Comparison of ENCODE assay signal across 14 cellular contexts in the genomic region with DNA sequence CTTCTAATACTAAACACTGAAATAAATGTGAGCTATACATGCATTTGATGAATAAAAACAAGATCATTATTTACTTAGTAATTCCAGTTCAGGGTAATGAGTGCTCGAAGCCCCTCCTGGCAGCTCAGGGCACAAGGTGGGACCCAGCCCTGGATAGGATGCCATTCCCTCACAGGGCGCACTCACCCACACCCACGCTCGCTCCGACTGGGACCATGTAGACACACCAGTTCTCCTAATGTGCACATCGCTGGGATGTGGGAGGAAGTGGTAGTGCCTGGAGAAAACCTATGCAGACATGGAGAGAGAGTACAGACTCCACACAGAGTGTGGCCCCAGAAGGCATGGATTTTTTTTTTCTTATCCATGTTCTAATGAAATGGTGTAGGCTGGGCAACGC. TPM values are rescaled to one million over a fixed set of nuclear protein-coding genes. Genes with fewer than 3 reads are reported as not detected.
DNase-seq lines count a peak whose midpoint lies in the region; ATAC-seq, FAIRE-seq and TF ChIP-seq lines count a peak whose summit lies in the region.
"Had no signal": no experiment of that assay in that cellular context is flagged by ENCODE, and none has a peak within 500 bp of the region (broad histone marks: within the 10 kb centered on the region; RNA-seq: fewer than 3 reads in every experiment).

No MANE protein-coding gene starts in this region.

- H2AFZ ChIP-seq in KMS-11 (ENCODE audit: low read depth) (peak overlapping the region; percentile 25; the same call in 1 of the 2 replicates), GM12878 (ENCODE audit: control insufficient read depth, low read depth, low read length) (no peak overlapping the region), neural progenitor cell (replicated peaks) (no peak overlapping the region)

- H3K9me3 ChIP-seq in A549 (no peaks in the 10 kb centered on the region), GM12878 (replicated peaks; ENCODE audit: control insufficient read depth, insufficient read depth, low read length) (no peaks in the 10 kb centered on the region), neural progenitor cell (ENCODE audit: low read depth) (no peaks in the 10 kb centered on the region)
- H3K9me3 ChIP-seq: BLaER1 had no signal

- H3K27me3 ChIP-seq in KMS-11 (ENCODE audit: insufficient read depth, low read depth) (no peaks in the 10 kb centered on the region), GM12878 (replicated peaks in 1 of 2; ENCODE audit: control insufficient read depth in 2 of 2, insufficient read depth in 2 of 2, low read length in 1 of 2) (no peaks in the 10 kb centered on the region), neural progenitor cell (no peaks in the 10 kb centered on the region)
- H3K27me3 ChIP-seq: BLaER1 had no signal

- H3K4me2 ChIP-seq in A549 (peak overlapping the region; percentile 53), KMS-11 (no peak overlapping the region), GM12878 (ENCODE audit: control insufficient read depth, insufficient read depth) (no peak overlapping the region), neural progenitor cell (no peak overlapping the region)
- H3K4me2 ChIP-seq: BLaER1 had no signal

- H4K20me1 ChIP-seq in KMS-11 (ENCODE audit: insufficient read depth): no peaks in the 10 kb centered on the region
- no peaks in the 10 kb centered on the region for H4K20me1 ChIP-seq in GM12878 (ENCODE audit: control insufficient read depth, insufficient read depth)
- no peaks in the 10 kb centered on the region for H4K20me1 ChIP-seq in neural progenitor cell (ENCODE audit: low read depth)
- H4K20me1 ChIP-seq: BLaER1 had no signal

- H3K4me3 Mint-ChIP-seq in neural progenitor cell: no peak overlapping the region
- no peak overlapping the region for H3K4me3 Mint-ChIP-seq in glutamatergic neuron (ENCODE audit: unreplicated experiment)

- FAIRE-seq in A549 (lab: Jason Lieb, UNC) (no peak), GM12878 (lab: Jason Lieb, UNC) (no peak)

- no peak for TF ChIP-seq EP300 in A549 (IDR thresholded peaks at IDR 0.05)
- TF ChIP-seq EP300 in GM12878 (IDR thresholded peaks at IDR 0.05; ENCODE audit: borderline replicate concordance in 1 of 2, control insufficient read depth in 1 of 2, low read depth in 2 of 2, low read length in 2 of 2): no peak

- 70% methylated on average over 7 of the region's 7 CpGs for WGBS in A549 (ENCODE audit: missing lambda C conversion rate)
- WGBS in GM12878 (ENCODE audit: insufficient coverage, insufficient replicate concordance, low lambda C conversion rate, missing lambda C conversion rate): 56% methylated on average over 7 of the region's 7 CpGs

- SMC1A ChIA-PET in GM12878 (lab: Charles Lee; ENCODE audit: uncharacterized antibody, unreplicated experiment): interaction anchor here (0.7 to 6.0 kb wide), 27 partner anchors 10 to 370 kb away, joined by 3 to 106 read pairs (median 4); no protein-coding TSS in a partner anchor

- H3K9me3 Mint-ChIP-seq in neural progenitor cell (no peaks in the 10 kb centered on the region), glutamatergic neuron (ENCODE audit: unreplicated experiment) (no peaks in the 10 kb centered on the region)

- peak overlapping the region; percentile 62 for H3K27ac Mint-ChIP-seq in neural progenitor cell
- no peak overlapping the region for H3K27ac Mint-ChIP-seq in glutamatergic neuron (ENCODE audit: unreplicated experiment)
- H3K27ac Mint-ChIP-seq: CD4-positive, CD25-positive, alpha-beta regulatory T cell had no signal

- CTCF ChIA-PET in A549 (lab: Yijun Ruan, JAX) (interaction anchor here (0.7 to 9.7 kb wide), 33 partner anchors 12 to 676 kb away, joined by 3 to 141 read pairs (median 6); partner anchors contain the start of gene RASSF10), GM12878 (lab: Yijun Ruan, JAX) (interaction anchor here (0.6 to 11.6 kb wide), 31 partner anchors 9 to 420 kb away, joined by 3 to 201 read pairs (median 5); no protein-coding TSS in a partner anchor)

- H3K36me3 Mint-ChIP-seq in neural progenitor cell (no peaks in the 10 kb centered on the region), glutamatergic neuron (ENCODE audit: unreplicated experiment) (no peaks in the 10 kb centered on the region)
- H3K36me3 Mint-ChIP-seq: CD4-positive, CD25-positive, alpha-beta regulatory T cell had no signal

- H3K36me3 ChIP-seq in KMS-11 (ENCODE audit: insufficient read depth) (no peaks in the 10 kb centered on the region), GM12878 (ENCODE audit: control insufficient read depth in 2 of 2, insufficient read depth in 2 of 2, low read length in 1 of 2) (no peaks in the 10 kb centered on the region), neural progenitor cell (no peaks in the 10 kb centered on the region)
- H3K36me3 ChIP-seq: BLaER1 had no signal

- RAD21 ChIA-PET in GM12878 (lab: Charles Lee; ENCODE audit: unreplicated experiment): interaction anchor here (1.0 to 8.5 kb wide), 17 partner anchors 34 to 373 kb away, joined by 3 to 84 read pairs (median 5); no protein-coding TSS in a partner anchor

- in situ Hi-C loops in GM12878 (cut with MboI): loop anchor here (5.0 to 25.0 kb wide), 3 partner anchors 223 to 378 kb away; no protein-coding TSS in a partner anchor
- in situ Hi-C loops in KBM-7 (cut with MboI; ENCODE audit: low pct_unique_long_range_greater_than_20kb, low sequenced_read_pairs): loop anchor here (25.0 kb wide), 2 partner anchors 223 to 373 kb away; no protein-coding TSS in a partner anchor

- intact Hi-C loops in GM12878 (cut with micrococcal nuclease; ENCODE audit: unreplicated experiment): loop anchor here (1.0 to 10.0 kb wide), 8 partner anchors 150 to 500 kb away; partner anchors contain the start of gene BTBD10

- peak; percentile 28 to 53; a peak in 3 of 6 replicates for ATAC-seq in A549
- peak; percentile 18; the same call in 2 of the 3 replicates for ATAC-seq in GM12878
- ATAC-seq in HG03108 (IDR thresholded peaks at IDR 0.05; ENCODE audit: unreplicated experiment): no peak

- TF ChIP-seq CTCF in A549 (IDR thresholded peaks at IDR 0.05) (no peak), KMS-11 (conservative IDR thresholded peaks at IDR 0.05; ENCODE audit: low read depth, low read length) (no peak), GM12878 (IDR thresholded peaks at IDR 0.05 in 2 of 3, conservative IDR thresholded peaks at IDR 0.05 in 1 of 3; ENCODE audit: control insufficient read depth in 2 of 3, extremely low read depth in 1 of 3, insufficient read depth in 1 of 3, low read depth in 3 of 3, low read length in 3 of 3) (no peak), neural progenitor cell (IDR thresholded peaks at IDR 0.05) (no peak), glutamatergic neuron (IDR thresholded peaks at IDR 0.05; ENCODE audit: partially characterized antibody, unreplicated experiment) (no peak)

- no peaks in the 10 kb centered on the region for H3K79me2 ChIP-seq in KMS-11 (ENCODE audit: insufficient read depth, low read depth)
- H3K79me2 ChIP-seq in GM12878 (ENCODE audit: control insufficient read depth, insufficient read depth, low read length): no peaks in the 10 kb centered on the region
- H3K79me2 ChIP-seq in neural progenitor cell (ENCODE audit: low read depth): no peaks in the 10 kb centered on the region

- H3K27me3 Mint-ChIP-seq in neural progenitor cell (ENCODE audit: insufficient read depth, low read depth) (peaks cover 11% of the 10 kb centered on the region), glutamatergic neuron (ENCODE audit: unreplicated experiment) (no peaks in the 10 kb centered on the region)

- H3K9ac ChIP-seq in KMS-11: no peak overlapping the region
- no peak overlapping the region for H3K9ac ChIP-seq in GM12878 (ENCODE audit: control insufficient read depth, insufficient read depth, low read length)
- H3K9ac ChIP-seq in neural progenitor cell: no peak overlapping the region
- H3K9ac ChIP-seq: BLaER1 had no signal

- BruUV-seq in GM12878 (replicated peaks; lab: Mats Ljungman, UMichigan): no TSS peak

- H3K4me3 ChIP-seq in A549: no peak overlapping the region
- no peak overlapping the region for H3K4me3 ChIP-seq in KMS-11 (IDR thresholded peaks at IDR 0.05; ENCODE audit: insufficient read depth, low read depth, low read length)
- H3K4me3 ChIP-seq in GM12878: no peak overlapping the region
- H3K4me3 ChIP-seq in neural progenitor cell: no peak overlapping the region
- H3K4me3 ChIP-seq: BLaER1 had no signal

- POLR2A ChIA-PET in A549 (lab: Yijun Ruan, JAX): interaction anchor here (1.1 kb wide), 1 partner anchor 44 kb away, joined by 4 read pairs; the partner anchor contains the start of gene RASSF10
- POLR2A ChIA-PET in GM12878 (lab: Charles Lee): interaction anchor here (0.5 kb wide), 1 partner anchor 268 kb away, joined by 6 read pairs; no protein-coding TSS in a partner anchor

- peaks cover 38% of the 10 kb centered on the region for H3K4me1 Mint-ChIP-seq in neural progenitor cell
- no peaks in the 10 kb centered on the region for H3K4me1 Mint-ChIP-seq in glutamatergic neuron (ENCODE audit: low read depth, unreplicated experiment)
- H3K4me1 Mint-ChIP-seq: CD4-positive, CD25-positive, alpha-beta regulatory T cell had no signal

- H3K27ac ChIP-seq in A549 (peak overlapping the region; percentile 43 to 70; a peak in 4 of 6 replicates), KMS-11 (no peak overlapping the region), GM12878 (ENCODE audit: control insufficient read depth, insufficient read depth) (no peak overlapping the region), neural progenitor cell (no peak overlapping the region)
- H3K27ac ChIP-seq: BLaER1, HL-60 had no signal

- no peak for DNase-seq in A549 (ENCODE audit: low read depth in 1 of 2, low spot score in 1 of 2)
- no peak for DNase-seq in GM12878 (ENCODE audit: low read depth, low spot score)
- DNase-seq in neural progenitor cell (ENCODE audit: low spot score): no peak
- no peak for DNase-seq in KBM-7
- no peak for DNase-seq in NCI-H748 treated with DMSO at 0.1 percent for 48 hours (lab: John Stamatoyannopoulos, UW)
- no peak for DNase-seq in glutamatergic neuron

- H3F3A ChIP-seq in neural progenitor cell (ENCODE audit: low read depth): peaks cover 7% of the 10 kb centered on the region

- TF ChIP-seq POLR2A in A549 (IDR thresholded peaks at IDR 0.05; ENCODE audit: low read length): no peak
- TF ChIP-seq POLR2A in GM12878 (IDR thresholded peaks at IDR 0.05; ENCODE audit: low read depth, low read length): no peak

- H3K4me1 ChIP-seq in A549: peaks cover 14% of the 10 kb centered on the region
- peaks cover 3% of the 10 kb centered on the region for H3K4me1 ChIP-seq in KMS-11 (ENCODE audit: low read depth, poor library complexity, severe bottlenecking)
- H3K4me1 ChIP-seq in GM12878 (ENCODE audit: control insufficient read depth, insufficient read depth, low read length): no peaks in the 10 kb centered on the region
- H3K4me1 ChIP-seq in neural progenitor cell: peaks cover 18% of the 10 kb centered on the region
- H3K4me1 ChIP-seq: BLaER1 had no signal

- TF ChIP-seq RAD21 in A549 (conservative IDR thresholded peaks at IDR 0.05 in 1 of 2, IDR thresholded peaks at IDR 0.05 in 1 of 2) (no peak), GM12878 (IDR thresholded peaks at IDR 0.05; ENCODE audit: insufficient read depth, low read depth, low read length) (no peak)

RNA-seq across cellular contexts. Expression of gene RASSF10, which starts 44.5 kb away (rescaled TPM):
- polyA plus RNA-seq in A549 (2011; rRNA removed) (2.4 and 3.9 TPM in 2 replicates), A549 (2017; fragmentation: RNase III; extraction: RNeasy Plus Mini Kit Qiagen cat#74134 plus additional on column Dnase treatment) (9.7 to 12.5 TPM (median 10.3 TPM) in 3 replicates), GM12878 (2011; rRNA removed) (0.03 and 0.04 TPM in 2 replicates), GM12878 (2014; fragmentation: Illumina TruSeq; extraction: Trizol) (0.06 TPM in 1 of 2 replicates, not detected in the other), GM12878 (2014; fragmentation: Nextera tagmentation; extraction: Ambion mirVana) (not detected), GM12878 (2014; rRNA removed) (0.08 TPM in 2 replicates), GM12878 (2016; fragmentation: Nextera tagmentation; extraction: Ambion mirVana) (not detected)
- polyA plus RNA-seq in A549 (2012; cell fraction: cytosol; rRNA removed): 3.0 and 3.7 TPM in 2 replicates
- polyA plus RNA-seq in A549 (2012; cell fraction: nucleus; rRNA removed): 3.5 and 4.8 TPM in 2 replicates
- 2.6 and 3.2 TPM in 2 replicates for polyA minus RNA-seq in A549 (2011; rRNA and poly(A)+ RNA removed)
- not detected in 2 replicates for total RNA-seq in GM12878 (2013; cell fraction: nucleolus; rRNA removed)
- total RNA-seq in GM12878 (2014; rRNA removed) (0.05 and 0.23 TPM in 2 replicates), GM12878 (2014; rRNA removed; fragmentation: Illumina TruSeq; extraction: Trizol) (0.05 TPM in 1 of 2 replicates, not detected in the other), GM12878 (2021) (0.10 and 0.11 TPM in 2 replicates), neural progenitor cell (ENCODE audit: low replicate concordance) (2.9 and 3.1 TPM in 2 replicates), glutamatergic neuron (ENCODE audit: unreplicated experiment) (not detected)
- polyA plus RNA-seq in GM12878 (2011; ENCODE audit: low read depth): not detected
- not detected in 2 replicates for polyA plus RNA-seq in GM12878 (2011; cell fraction: cytosol; rRNA removed)
- polyA plus RNA-seq in GM12878 (2011; cell fraction: nucleus; rRNA removed): 0.04 TPM in 1 of 2 replicates, not detected in the other
- polyA plus RNA-seq in GM12878 (2012): not detected in 2 replicates
- 0.10 TPM in 1 of 2 replicates, not detected in the other for polyA minus RNA-seq in GM12878 (2011; rRNA and poly(A)+ RNA removed)
- polyA minus RNA-seq in GM12878 (2011; cell fraction: cytosol; rRNA and poly(A)+ RNA removed): not detected in 2 replicates
- polyA minus RNA-seq in GM12878 (2011; cell fraction: nucleus; rRNA and poly(A)+ RNA removed): 0.24 and 0.38 TPM in 2 replicates
- total RNA-seq: A172; CD4-positive, CD25-positive, alpha-beta regulatory T cell; G401; H4 had no signal
- polyA plus RNA-seq: CD4-positive, CD25-positive, alpha-beta regulatory T cell had no signal

Comparison
In these comparisons a context has a peak if more than half of its experiments do, and no peak if none do; other contexts are left out.
1. H3K27ac ChIP-seq: peak in A549 (2 of 2); none in KMS-11 (single experiment), GM12878 (single experiment) and neural progenitor cell (single experiment).